ENCODE assay signal across 10 cellular contexts in genomic region chr11:72750556-72751292, GRCh38. TPM values are rescaled to one million over a fixed set of nuclear protein-coding genes. Genes with fewer than 3 reads are reported as not detected.
DNase-seq lines count a peak whose midpoint lies in the region; ATAC-seq, FAIRE-seq and TF ChIP-seq lines count a peak whose summit lies in the region.
"Had no signal": no experiment of that assay in that cellular context is flagged by ENCODE, and none has a peak within 500 bp of the region (broad histone marks: within the 10 kb centered on the region; RNA-seq: fewer than 3 reads in every experiment).

No MANE protein-coding gene starts in this region.

- no peak for TF ChIP-seq EP300 in A549 (IDR thresholded peaks at IDR 0.05)

- DNase-seq in A549 (ENCODE audit: low read depth in 1 of 2, low spot score in 1 of 2) (no peak), GM23248 (no peak), memory B cell (ENCODE audit: low spot score in 2 of 2) (no peak), middle frontal gyrus (ENCODE audit: extremely low spot score, low spot score) (no peak), AG08395 (ENCODE audit: low spot score) (no peak), NCI-H510A treated with DMSO at 0.1 percent for 48 hours (lab: John Stamatoyannopoulos, UW) (no peak)
- DNase-seq in activated naive CD8-positive, alpha-beta T cell treated with anti-CD3 and anti-CD28 coated beads, Interleukin-2, amount 50 U/mL, for 24 hours = no peak
- DNase-seq: NCI-H446 had no signal

- H3K27ac ChIP-seq in A549 = peak overlapping the region in 1 of 2 experiments; percentile 91; a peak in 2 of 6 replicates
- no peak overlapping the region for H3K27ac ChIP-seq in GM23248

- no peak overlapping the region for H2AFZ ChIP-seq in GM23248

- no peak for TF ChIP-seq CTCF in A549 (IDR thresholded peaks at IDR 0.05)

- FAIRE-seq in A549 (lab: Jason Lieb, UNC) = no peak
- FAIRE-seq: islet of Langerhans had no signal

- H4K20me1 ChIP-seq in GM23248 (ENCODE audit: insufficient read depth) = no peaks in the 10 kb centered on the region

- no peak overlapping the region for H3K9ac ChIP-seq in GM23248

- POLR2A ChIA-PET in A549 (lab: Yijun Ruan, JAX) = no interaction called here

- 0 out of 2 replicates have a peak, but pooled peaks cover 4% of the 10 kb centered on the region for H3F3A ChIP-seq in GM23248 (ENCODE audit: insufficient read depth)

- no peaks in the 10 kb centered on the region for H3K27me3 ChIP-seq in GM23248 (replicated peaks; ENCODE audit: insufficient read depth)

- no peaks in the 10 kb centered on the region for H3K9me2 ChIP-seq in GM23248 (ENCODE audit: insufficient read depth)

- H3K4me3 Mint-ChIP-seq in activated naive CD8-positive, alpha-beta T cell treated with anti-CD3 and anti-CD28 coated beads, Interleukin-2, amount 50 U/mL, for 24 hours = peak overlapping the region; percentile 93
- H3K4me3 Mint-ChIP-seq in memory B cell = peak overlapping the region; percentile 93

- H3K27me3 Mint-ChIP-seq in activated naive CD8-positive, alpha-beta T cell treated with anti-CD3 and anti-CD28 coated beads, Interleukin-2, amount 50 U/mL, for 24 hours = no peaks in the 10 kb centered on the region
- no peaks in the 10 kb centered on the region for H3K27me3 Mint-ChIP-seq in memory B cell

- 94% methylated on average over 3 of the region's 3 CpGs for WGBS in A549 (ENCODE audit: missing lambda C conversion rate)
- 77 to 88% methylated on average over 3 of the region's 3 CpGs for WGBS in GM23248 (ENCODE audit: low coverage in 1 of 2, low lambda C conversion rate in 2 of 2, missing lambda C conversion rate in 2 of 2), 2 experiments

- CTCF ChIA-PET in A549 (lab: Yijun Ruan, JAX) = interaction anchor here (1.6 to 1.7 kb wide), 2 partner anchors 26 to 42 kb away, joined by 6 read pairs; no protein-coding TSS in a partner anchor

- H3K9me3 ChIP-seq in A549 = no peaks in the 10 kb centered on the region
- H3K9me3 ChIP-seq in GM23248 (ENCODE audit: low read depth) = no peaks in the 10 kb centered on the region

- H3K4me1 ChIP-seq in A549 (peaks cover 19% of the 10 kb centered on the region), GM23248 (ENCODE audit: insufficient read depth) (peaks cover 14% of the 10 kb centered on the region)

- in situ Hi-C loops in GM23248 (cut with MboI) = no loop called here

- ATAC-seq in A549 = 0 out of 6 replicates have a peak, but pooled peaks of 1 of the 2 experiments have one; percentile 1
- no peak for ATAC-seq in activated naive CD8-positive, alpha-beta T cell treated with anti-CD3 and anti-CD28 coated beads, Interleukin-2, amount 50 U/mL, for 24 hours
- ATAC-seq in memory B cell (ENCODE audit: low read depth) = no peak
- no peak for ATAC-seq in GM18870 (IDR thresholded peaks at IDR 0.05; ENCODE audit: unreplicated experiment)

- H3K4me3 ChIP-seq in A549 = no peak overlapping the region; the same call in 2 of the 3 replicates
- peak overlapping the region; percentile 90 for H3K4me3 ChIP-seq in GM23248

- no peaks in the 10 kb centered on the region for H3K9me3 Mint-ChIP-seq in activated naive CD8-positive, alpha-beta T cell treated with anti-CD3 and anti-CD28 coated beads, Interleukin-2, amount 50 U/mL, for 24 hours
- no peaks in the 10 kb centered on the region for H3K9me3 Mint-ChIP-seq in memory B cell

- peak overlapping the region; percentile 46 for H3K27ac Mint-ChIP-seq in activated naive CD8-positive, alpha-beta T cell treated with anti-CD3 and anti-CD28 coated beads, Interleukin-2, amount 50 U/mL, for 24 hours
- peak overlapping the region; percentile 79 for H3K27ac Mint-ChIP-seq in memory B cell

- H3K4me2 ChIP-seq in A549 (peak overlapping the region; percentile 96), GM23248 (ENCODE audit: unreplicated experiment) (peak overlapping the region; percentile 95)

- H3K36me3 Mint-ChIP-seq in activated naive CD8-positive, alpha-beta T cell treated with anti-CD3 and anti-CD28 coated beads, Interleukin-2, amount 50 U/mL, for 24 hours (ENCODE audit: low read depth) = no peaks in the 10 kb centered on the region
- peaks cover 5% of the 10 kb centered on the region for H3K36me3 Mint-ChIP-seq in memory B cell

- peaks cover 35% of the 10 kb centered on the region for H3K4me1 Mint-ChIP-seq in activated naive CD8-positive, alpha-beta T cell treated with anti-CD3 and anti-CD28 coated beads, Interleukin-2, amount 50 U/mL, for 24 hours
- H3K4me1 Mint-ChIP-seq in memory B cell = peaks cover 41% of the 10 kb centered on the region

- peaks cover 19% of the 10 kb centered on the region; the same call in 1 of the 2 replicates for H3K79me2 ChIP-seq in GM23248 (ENCODE audit: insufficient read depth)

- H3K36me3 ChIP-seq in GM23248 (ENCODE audit: low read depth) = no peaks in the 10 kb centered on the region

- TF ChIP-seq POLR2A in A549 (IDR thresholded peaks at IDR 0.05; ENCODE audit: low read length) = no peak

- TF ChIP-seq RAD21 in A549 (conservative IDR thresholded peaks at IDR 0.05 in 1 of 2, IDR thresholded peaks at IDR 0.05 in 1 of 2) = no peak

TF ChIP-seq in A549, 52 proteins besides CTCF, POLR2A, EP300 and RAD21:
- no peak for TF ChIP-seq TFCP2L1 (CRISPR knock-in tag; IDR thresholded peaks at IDR 0.05)
- no peak for TF ChIP-seq E2F6 (IDR thresholded peaks at IDR 0.05; ENCODE audit: borderline replicate concordance, low read depth)
- TF ChIP-seq MAX (IDR thresholded peaks at IDR 0.05) = no peak

RNA-seq across cellular contexts. Expression of gene ARAP1, which starts 1.5 kb away (rescaled TPM):
- polyA plus RNA-seq in A549 (2011; rRNA removed) (28.9 and 29.5 TPM in 2 replicates), A549 (2017; fragmentation: RNase III; extraction: RNeasy Plus Mini Kit Qiagen cat#74134 plus additional on column Dnase treatment) (26.2 to 32.8 TPM (median 30.1 TPM) in 3 replicates), GM23248 (2016; fragmentation: Nextera tagmentation; extraction: Ambion mirVana) (39.0 and 41.5 TPM in 2 replicates)
- 31.6 and 32.7 TPM in 2 replicates for polyA plus RNA-seq in A549 (2012; cell fraction: cytosol; rRNA removed)
- 105 and 129 TPM in 2 replicates for polyA plus RNA-seq in A549 (2012; cell fraction: nucleus; rRNA removed)
- polyA minus RNA-seq in A549 (2011; rRNA and poly(A)+ RNA removed) = 43.3 and 61.6 TPM in 2 replicates
- total RNA-seq in GM23248 (2014; rRNA removed; shearing (Covaris generic)) = 73.9 and 92.7 TPM in 2 replicates

RNA-seq across cellular contexts. Expression of gene STARD10, which starts 43.1 kb away (rescaled TPM):
- polyA plus RNA-seq in A549 (2011; rRNA removed) (21.2 and 25.0 TPM in 2 replicates), A549 (2017; fragmentation: RNase III; extraction: RNeasy Plus Mini Kit Qiagen cat#74134 plus additional on column Dnase treatment) (21.1 to 23.2 TPM (median 23.0 TPM) in 3 replicates), GM23248 (2016; fragmentation: Nextera tagmentation; extraction: Ambion mirVana) (6.6 and 8.7 TPM in 2 replicates)
- polyA plus RNA-seq in A549 (2012; cell fraction: cytosol; rRNA removed) = 34.1 and 35.8 TPM in 2 replicates
- 21.1 and 22.5 TPM in 2 replicates for polyA plus RNA-seq in A549 (2012; cell fraction: nucleus; rRNA removed)
- polyA minus RNA-seq in A549 (2011; rRNA and poly(A)+ RNA removed) = 31.6 and 39.6 TPM in 2 replicates
- 5.7 and 14.7 TPM in 2 replicates for total RNA-seq in GM23248 (2014; rRNA removed; shearing (Covaris generic))
